In the genomic region with DNA sequence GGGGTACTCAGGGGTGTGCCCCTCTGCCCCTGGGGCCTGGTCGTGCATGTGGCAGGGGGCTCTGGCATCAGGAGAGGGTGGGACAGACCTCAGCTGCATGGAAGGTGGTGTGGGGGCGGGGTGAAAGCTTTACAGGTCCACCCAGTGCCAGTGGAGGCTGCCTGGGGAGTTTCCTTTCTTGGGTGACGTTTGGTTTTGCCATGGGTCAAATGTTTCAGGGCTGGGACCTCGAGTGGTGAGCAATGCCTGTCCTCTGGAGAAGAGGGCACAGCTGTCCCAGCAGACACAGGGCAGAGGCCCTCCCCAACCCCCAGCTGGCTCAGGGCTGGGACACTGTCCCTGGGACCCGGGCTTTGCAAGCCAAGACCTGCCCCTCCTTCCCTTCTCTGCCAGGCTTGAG, we compare ENCODE assay signal across 13 cellular contexts. TPM values are rescaled to one million over a fixed set of nuclear protein-coding genes. Genes with fewer than 3 reads are reported as not detected.
DNase-seq lines count a peak whose midpoint lies in the region; ATAC-seq and TF ChIP-seq lines count a peak whose summit lies in the region.
"Had no signal": no experiment of that assay in that cellular context is flagged by ENCODE, and none has a peak within 500 bp of the region (broad histone marks: within the 10 kb centered on the region; RNA-seq: fewer than 3 reads in every experiment).

No MANE protein-coding gene starts in this region.

- H3K27ac ChIP-seq in epithelial cell of prostate (peak overlapping the region; percentile 69), testis (peak overlapping the region; percentile 80 to 84)

- no peak for TF ChIP-seq CTCF in NB4 (IDR thresholded peaks at IDR 0.05; ENCODE audit: low read depth, low read length)
- no peak for TF ChIP-seq CTCF in testis (IDR thresholded peaks at IDR 0.05)

- peaks cover 49% of the 10 kb centered on the region for H3K4me1 ChIP-seq in testis

- H3K9me3 ChIP-seq in testis: no peaks in the 10 kb centered on the region

- intact Hi-C loops in testis (cut with DNase I; ENCODE audit: low total_unique reads): no loop called here

- TF ChIP-seq POLR2A in NB4 (IDR thresholded peaks at IDR 0.05; ENCODE audit: extremely low read depth, insufficient read length) (no peak), testis (IDR thresholded peaks at IDR 0.05) (no peak)

- no peak for ATAC-seq in HG02840 (IDR thresholded peaks at IDR 0.05; ENCODE audit: low FRiP score, unreplicated experiment)

- no peaks in the 10 kb centered on the region for H3K27me3 ChIP-seq in testis

- H3K36me3 ChIP-seq in testis (ENCODE audit: low read depth, missing control alignments): no peaks in the 10 kb centered on the region

- DNase-seq in NB4 (ENCODE audit: low read depth): no peak
- DNase-seq in epithelial cell of prostate (ENCODE audit: low read depth, low spot score): no peak
- peak; percentile 21 for DNase-seq in midbrain (lab: John Stamatoyannopoulos, UW)
- DNase-seq in testis: no peak
- no peak for DNase-seq in effector CD4-positive, alpha-beta T cell
- DNase-seq in stimulated activated naive CD4-positive, alpha-beta T cell treated with Interleukin-2 at 50 U/mL for 16 hours (lab: John Stamatoyannopoulos, UW): no peak
- DNase-seq in stimulated activated CD4-positive, alpha-beta T cell treated with anti-CD3 and anti-CD28 coated beads, Interleukin-4, amount 100 ng/mL, for 24 hours: no peak
- DNase-seq: activated T-cell treated with anti-CD3 and anti-CD28 coated beads for 4 hours, dermis blood vessel endothelial cell, DMS53, islet precursor cell, T-helper 2 cell had no signal

- H3K4me3 ChIP-seq in NB4 (ENCODE audit: low read depth, low read length) (peak overlapping the region; percentile 3), testis (no peak overlapping the region)

- WGBS in testis, 2 donors: 49 to 55% methylated on average over 4 to 5 of the region's 5 CpGs

RNA-seq across cellular contexts. Expression of gene RXRA, which starts 3.6 kb away (rescaled TPM):
- 10 to 100 TPM; 47.3 to 61.0 TPM for total RNA-seq in testis
- 31.3 TPM for polyA plus RNA-seq in testis (ENCODE audit: insufficient read depth, low read depth, low replicate concordance)
